In the genomic region with DNA sequence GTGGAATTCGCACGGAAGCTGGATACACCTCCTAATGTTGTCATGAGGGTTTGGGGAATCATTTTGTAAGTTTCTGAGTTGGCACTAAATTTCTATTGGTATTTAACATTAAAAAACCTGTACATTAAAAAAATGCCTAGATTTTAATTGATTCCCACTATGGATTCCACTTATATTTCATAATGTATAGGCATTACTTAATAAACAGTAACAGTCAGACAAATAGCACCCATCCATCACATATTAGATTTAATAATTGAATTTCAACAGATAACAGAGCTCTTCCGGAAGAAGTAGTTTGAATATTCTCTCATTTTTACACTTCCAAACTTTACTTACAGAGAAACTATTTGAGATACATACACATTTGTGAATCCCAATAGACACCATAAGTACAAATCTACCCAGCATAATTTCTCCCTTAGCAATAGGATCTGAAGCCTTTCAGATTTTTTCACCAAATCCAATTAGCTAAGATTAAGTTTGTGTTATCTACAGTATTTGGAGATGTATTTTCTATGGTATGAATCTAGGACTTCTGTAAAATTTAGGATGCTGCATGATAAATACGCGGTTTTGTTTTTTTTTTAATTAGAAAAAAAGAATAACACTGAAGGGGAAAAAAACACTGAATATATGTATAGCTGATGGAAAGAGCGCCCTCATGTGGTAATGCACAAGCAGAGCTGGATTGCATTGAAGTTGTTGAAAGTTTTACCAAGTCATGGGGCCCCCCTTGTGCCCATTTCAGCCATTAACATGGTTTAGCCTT, we compare ENCODE assay signal across 8 cellular contexts. TPM values are rescaled to one million over a fixed set of nuclear protein-coding genes. Genes with fewer than 3 reads are reported as not detected.
DNase-seq lines count a peak whose midpoint lies in the region; ATAC-seq and TF ChIP-seq lines count a peak whose summit lies in the region.

No MANE protein-coding gene starts in this region.

- H3K4ac ChIP-seq in H9 (ENCODE audit: low read depth, low read length) = no peak overlapping the region

- CTCF ChIA-PET in activated CD4-positive, alpha-beta memory T cell treated with anti-CD3 and anti-CD28 coated beads for 36 hours (lab: Charles Lee) = interaction anchor here (0.6 to 1.8 kb wide), 5 partner anchors 9 to 493 kb away, joined by 3 to 5 read pairs (median 4); no protein-coding TSS in a partner anchor

- no peak overlapping the region for H4K91ac ChIP-seq in H9 (ENCODE audit: insufficient read length, low read depth, low read length)

- H3K27ac ChIP-seq in left ventricle myocardium inferior (replicated peaks) (no peak overlapping the region), H9 (ENCODE audit: insufficient read length, low read depth, low read length) (no peak overlapping the region)

- POLR2A ChIA-PET in activated CD4-positive, alpha-beta memory T cell treated with anti-CD3 and anti-CD28 coated beads for 36 hours (lab: Charles Lee) = no interaction called here

- H3K9me3 Mint-ChIP-seq in H9 = no peaks in the 10 kb centered on the region
- H3K9me3 Mint-ChIP-seq in activated CD4-positive, alpha-beta memory T cell treated with anti-CD3 and anti-CD28 coated beads for 36 hours = no peaks in the 10 kb centered on the region

- H3K79me1 ChIP-seq in H9 (ENCODE audit: insufficient read depth, low read depth, low read length, poor library complexity, severe bottlenecking) = no peaks in the 10 kb centered on the region

- no peak overlapping the region for H4K8ac ChIP-seq in H9 (replicated peaks; ENCODE audit: insufficient read length, low read depth, low read length)

- H3K9ac ChIP-seq in H9 (ENCODE audit: extremely low read depth, insufficient read length, low read length) = no peak overlapping the region

- H2AK5ac ChIP-seq in H9 (ENCODE audit: insufficient read length, low read length) = no peak overlapping the region

- no peaks in the 10 kb centered on the region for H3K9me3 ChIP-seq in left ventricle myocardium inferior (replicated peaks)
- no peaks in the 10 kb centered on the region for H3K9me3 ChIP-seq in H9 (ENCODE audit: control insufficient read depth, low read depth, low read length)

- no peaks in the 10 kb centered on the region for H3K36me3 ChIP-seq in left ventricle myocardium inferior
- H3K36me3 ChIP-seq in kidney epithelial cell (ENCODE audit: control insufficient read depth, insufficient read depth, low read length) = no peaks in the 10 kb centered on the region

- H2BK15ac ChIP-seq in H9 (ENCODE audit: low read depth, low read length) = no peak overlapping the region

- H4K5ac ChIP-seq in H9 (ENCODE audit: insufficient read length, low read depth, low read length) = no peak overlapping the region

- no peak overlapping the region for H2BK120ac ChIP-seq in H9 (ENCODE audit: low read depth, low read length, poor library complexity, severe bottlenecking)

- no peaks in the 10 kb centered on the region for H3K4me1 Mint-ChIP-seq in H9
- no peaks in the 10 kb centered on the region for H3K4me1 Mint-ChIP-seq in activated CD4-positive, alpha-beta memory T cell treated with anti-CD3 and anti-CD28 coated beads for 36 hours (ENCODE audit: low read depth)

- no peak for ATAC-seq in Right ventricle myocardium superior (ENCODE audit: poor library complexity)

- no peak overlapping the region for H2BK12ac ChIP-seq in H9 (ENCODE audit: insufficient read length, low read depth, low read length)

- H2BK5ac ChIP-seq in H9 (ENCODE audit: insufficient read length, low read length) = no peak overlapping the region

- H3K4me2 ChIP-seq in H9 (ENCODE audit: insufficient read depth, insufficient read length, low read length) = no peak overlapping the region

- peak; percentile 34 for TF ChIP-seq CTCF in left ventricle myocardium inferior (IDR thresholded peaks at IDR 0.05; ENCODE audit: borderline replicate concordance)
- peak; percentile 92 for TF ChIP-seq CTCF in H9 (conservative IDR thresholded peaks at IDR 0.05)
- peak; percentile 75 for TF ChIP-seq CTCF in kidney epithelial cell (IDR thresholded peaks at IDR 0.05; ENCODE audit: insufficient read depth, low read length, poor library complexity, severe bottlenecking)

- no peaks in the 10 kb centered on the region for H3K23me2 ChIP-seq in H9 (ENCODE audit: insufficient read length, low read depth, low read length, poor library complexity, severe bottlenecking)

- H3K56ac ChIP-seq in H9 (ENCODE audit: insufficient read length, low read depth, low read length) = no peak overlapping the region

- H3K18ac ChIP-seq in H9 (ENCODE audit: insufficient read length, low read depth, low read length) = no peak overlapping the region

- H2BK20ac ChIP-seq in H9 (ENCODE audit: low read depth, low read length, poor library complexity, severe bottlenecking) = no peak overlapping the region

- no peak overlapping the region for H2AFZ ChIP-seq in H9 (ENCODE audit: low read length)

- no peaks in the 10 kb centered on the region for H3K79me2 ChIP-seq in H9 (ENCODE audit: insufficient read depth, low read length)

- H4K20me1 ChIP-seq in H9 (ENCODE audit: control insufficient read depth, insufficient read depth, insufficient read length) = no peaks in the 10 kb centered on the region

- no peak overlapping the region for H3T11ph ChIP-seq in H9 (ENCODE audit: low read length)

- intact Hi-C loops in left ventricle myocardium inferior (cut with micrococcal nuclease) (no loop called here), Right ventricle myocardium superior (cut with DNase I) (no loop called here)
- intact Hi-C loops in activated CD4-positive, alpha-beta memory T cell treated with anti-CD3 and anti-CD28 coated beads for 36 hours (cut with micrococcal nuclease) = loop anchor here (1.0 to 5.0 kb wide), 4 partner anchors 286 to 1686 kb away; no protein-coding TSS in a partner anchor

- H3K4me3 ChIP-seq in left ventricle myocardium inferior (no peak overlapping the region), kidney epithelial cell (ENCODE audit: low read depth, low read length) (no peak overlapping the region)

- no peaks in the 10 kb centered on the region for H3K27me3 ChIP-seq in left ventricle myocardium inferior (ENCODE audit: low read depth)
- no peaks in the 10 kb centered on the region for H3K27me3 ChIP-seq in H9 (ENCODE audit: insufficient read depth, low read length)
- no peaks in the 10 kb centered on the region for H3K27me3 ChIP-seq in kidney epithelial cell (ENCODE audit: control insufficient read depth, insufficient read depth, low read length)

- no peak for DNase-seq in left ventricle myocardium inferior
- no peak for DNase-seq in Right ventricle myocardium superior
- DNase-seq in H9 = peak; percentile 42
- DNase-seq in LoVo (ENCODE audit: low spot score) = peak; percentile 44
- DNase-seq in activated CD4-positive, alpha-beta memory T cell treated with anti-CD3 and anti-CD28 coated beads for 36 hours = peak; percentile 12
- peak; percentile 5 for DNase-seq in kidney epithelial cell (ENCODE audit: low read depth)
- DNase-seq in HuH-7 (ENCODE audit: low spot score) = no peak
- DNase-seq in T1000 (lab: John Stamatoyannopoulos, UW) = no peak

- H3K4me1 ChIP-seq in left ventricle myocardium inferior (no peaks in the 10 kb centered on the region), H9 (ENCODE audit: insufficient read depth, low read length) (no peaks in the 10 kb centered on the region)

- H3K14ac ChIP-seq in H9 (ENCODE audit: insufficient read depth, low read length) = no peak overlapping the region

- no peaks in the 10 kb centered on the region for H3K27me3 Mint-ChIP-seq in H9 (ENCODE audit: low read depth)
- no peaks in the 10 kb centered on the region for H3K27me3 Mint-ChIP-seq in activated CD4-positive, alpha-beta memory T cell treated with anti-CD3 and anti-CD28 coated beads for 36 hours

- no CpG with 5 or more reads among the region's 6 CpGs for whole genome bisulfite sequencing in H9 (ENCODE audit: extremely low coverage, insufficient read length, low lambda C conversion rate)

- H3K23ac ChIP-seq in H9 (ENCODE audit: insufficient read length, low read depth, low read length) = no peak overlapping the region

- H3K27ac Mint-ChIP-seq in H9 = no peak overlapping the region
- no peak overlapping the region for H3K27ac Mint-ChIP-seq in activated CD4-positive, alpha-beta memory T cell treated with anti-CD3 and anti-CD28 coated beads for 36 hours

- no peaks in the 10 kb centered on the region for H3K36me3 Mint-ChIP-seq in H9 (ENCODE audit: insufficient read depth in 1 of 3, low read depth in 3 of 3)
- H3K36me3 Mint-ChIP-seq in activated CD4-positive, alpha-beta memory T cell treated with anti-CD3 and anti-CD28 coated beads for 36 hours = no peaks in the 10 kb centered on the region

- no peak overlapping the region for H3K4me3 Mint-ChIP-seq in H9
- no peak overlapping the region for H3K4me3 Mint-ChIP-seq in activated CD4-positive, alpha-beta memory T cell treated with anti-CD3 and anti-CD28 coated beads for 36 hours

RNA-seq across cellular contexts. Expression of a gene that starts 12.2 kb away (rescaled TPM):
- total RNA-seq in left ventricle myocardium inferior (not detected), Right ventricle myocardium superior (not detected), H9 (2021) (not detected in 2 replicates), kidney epithelial cell (not detected in 2 replicates)
- not detected for total RNA-seq in activated CD4-positive, alpha-beta memory T cell treated with anti-CD3 and anti-CD28 coated beads for 36 hours

RNA-seq across cellular contexts. Expression of a gene that starts 29.3 kb away (rescaled TPM):
- total RNA-seq in left ventricle myocardium inferior = not detected
- not detected for total RNA-seq in Right ventricle myocardium superior
- total RNA-seq in H9 (2021) = not detected in 2 replicates
- not detected for total RNA-seq in activated CD4-positive, alpha-beta memory T cell treated with anti-CD3 and anti-CD28 coated beads for 36 hours
- total RNA-seq in kidney epithelial cell = not detected in 2 replicates

RNA-seq across cellular contexts. Expression of a gene that starts 42.6 kb away (rescaled TPM):
- total RNA-seq in left ventricle myocardium inferior (not detected), Right ventricle myocardium superior (not detected), H9 (2021) (not detected in 2 replicates), kidney epithelial cell (not detected in 2 replicates)
- total RNA-seq in activated CD4-positive, alpha-beta memory T cell treated with anti-CD3 and anti-CD28 coated beads for 36 hours = not detected

RNA-seq across cellular contexts. Expression of a gene that starts 59.0 kb away (rescaled TPM):
- total RNA-seq in left ventricle myocardium inferior (not detected), Right ventricle myocardium superior (not detected), H9 (2021) (not detected in 2 replicates), kidney epithelial cell (not detected in 2 replicates)
- not detected for total RNA-seq in activated CD4-positive, alpha-beta memory T cell treated with anti-CD3 and anti-CD28 coated beads for 36 hours

Comparison
In these comparisons a context has a peak if more than half of its experiments do, and no peak if none do; other contexts are left out.
1. DNase-seq: peak in H9 (single experiment), LoVo (single experiment), activated CD4-positive, alpha-beta memory T cell treated with anti-CD3 and anti-CD28 coated beads for 36 hours (single experiment) and kidney epithelial cell (single experiment); none in left ventricle myocardium inferior (single experiment), Right ventricle myocardium superior (single experiment), HuH-7 (single experiment) and T1000 (single experiment).
2. CTCF ChIP-seq: peak in every context shown above with its lines; median percentile 92 in H9; 75 in kidney epithelial cell; 34 in left ventricle myocardium inferior.